Comparison of ENCODE assay signal across 22 cellular contexts in the genomic region with DNA sequence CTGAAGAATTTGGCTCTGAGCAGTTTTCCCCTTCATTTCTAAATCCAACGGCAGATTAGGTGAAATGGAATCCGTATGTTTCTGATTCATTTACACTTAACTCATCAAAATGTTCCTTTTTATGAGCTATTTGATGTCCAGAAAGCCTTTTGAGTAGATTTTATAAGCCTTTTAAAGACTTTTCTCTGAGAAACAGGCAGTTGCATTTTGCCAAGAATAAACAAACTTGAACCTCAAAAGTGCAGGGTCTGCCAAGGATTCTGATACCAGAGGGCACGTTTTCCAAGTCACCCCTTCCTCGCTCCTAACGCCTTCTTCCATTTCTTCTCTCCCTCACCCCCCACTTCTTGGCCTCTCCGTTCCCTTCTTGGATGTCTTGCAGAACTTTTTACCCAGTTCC.
"Had no signal": no experiment of that assay in that cellular context is flagged by ENCODE, and none has a peak within 500 bp of the region (broad histone marks: within the 10 kb centered on the region; RNA-seq: fewer than 3 reads in every experiment).

No MANE protein-coding gene starts in this region.

- H3K4me3 ChIP-seq: PC-9, Peyer's patch, SJCRH30 had no signal

- H3K36me3 ChIP-seq: Peyer's patch, SJCRH30 had no signal

- H3K27ac ChIP-seq: PC-9, Peyer's patch, SJCRH30 had no signal

- DNase-seq: IMR-90, Karpas-422, KG1, MM.1S, NCI-H1092 treated with DMSO at 0.1 percent for 48 hours, NCI-H1436, NCI-H187, NCI-H2029, NCI-H2081 treated with DMSO at 0.1 percent for 48 hours, NCI-H2171, NCI-H226, NCI-H446, NCI-H510A, NCI-H524 treated with DMSO at 0.1 percent for 48 hours, NCI-H69, NCI-H774, PC-9, Peyer's patch, SHP77 treated with DMSO at 0.1 percent for 48 hours, SJCRH30 had no signal

- H3K4me1 ChIP-seq: Peyer's patch, SJCRH30 had no signal

- ATAC-seq: Right ventricle myocardium inferior, SK-N-SH treated with all-trans-retinoic acid at 6 μM for 48 hours had no signal

- H3K4me2 ChIP-seq: PC-9 had no signal

- H3K27me3 ChIP-seq: Peyer's patch had no signal

- H2AFZ ChIP-seq: PC-9 had no signal

- H3K9me3 ChIP-seq: Peyer's patch, SJCRH30 had no signal
